Comparison of ENCODE assay signal across 8 cellular contexts in genomic region chr17:44307387-44308186, GRCh38.
A peak's percentile ranks its signal among the peaks of the same experiment; 100 is the strongest.
DNase-seq lines count a peak whose midpoint lies in the region; ATAC-seq and TF ChIP-seq lines count a peak whose summit lies in the region.

No MANE protein-coding gene starts in this region.

- no peak overlapping the region for H3K27ac Mint-ChIP-seq in nephron progenitor cell

- peaks cover 56% of the 10 kb centered on the region for H3K27me3 Mint-ChIP-seq in nephron progenitor cell (ENCODE audit: low read depth, poor library complexity)

- peak overlapping the region; percentile 82 for H3K4me3 Mint-ChIP-seq in nephron progenitor cell

- ATAC-seq in GM18498 (IDR thresholded peaks at IDR 0.05; ENCODE audit: unreplicated experiment) (no peak), GM21515 (IDR thresholded peaks at IDR 0.05; ENCODE audit: unreplicated experiment) (no peak)

- CTCF ChIA-PET in HEK293T (lab: Yijun Ruan, JAX): no interaction called here

- H3K36me3 Mint-ChIP-seq in nephron progenitor cell (ENCODE audit: low read depth): no peaks in the 10 kb centered on the region

- H3K4me1 Mint-ChIP-seq in nephron progenitor cell: peaks cover 15% of the 10 kb centered on the region

- POLR2A ChIA-PET in HEK293T (lab: Yijun Ruan, JAX): interaction anchor here (1.2 kb wide), 1 partner anchor 87 kb away, joined by 3 read pairs; no protein-coding TSS in a partner anchor

- DNase-seq in AG08396 (ENCODE audit: low spot score) (peak; percentile 74), HEK293T (ENCODE audit: extremely low spot score) (peak; percentile 67), SHP77 treated with DMSO at 0.1 percent for 48 hours (lab: John Stamatoyannopoulos, UW) (peak; percentile 23), fibroblast of peridontal ligament (ENCODE audit: extremely low read depth) (peak; percentile 15), nephron progenitor cell (peak; percentile 66), SW 1271 (lab: John Stamatoyannopoulos, UW) (no peak)

- no peak for TF ChIP-seq CTCF in nephron progenitor cell (IDR thresholded peaks at IDR 0.05)

- H3K9me3 Mint-ChIP-seq in nephron progenitor cell: no peaks in the 10 kb centered on the region

TF ChIP-seq in HEK293T, 16 proteins besides CTCF, POLR2A, EP300 and RAD21:
- no peak for TF ChIP-seq BHLHE40 (IDR thresholded peaks at IDR 0.05; ENCODE audit: borderline replicate concordance)
- no peak for TF ChIP-seq ELF4 (IDR thresholded peaks at IDR 0.05)
- no peak for TF ChIP-seq TARDBP (IDR thresholded peaks at IDR 0.05)
- no peak for TF ChIP-seq NFRKB (IDR thresholded peaks at IDR 0.05)
- TF ChIP-seq ARNT (IDR thresholded peaks at IDR 0.05): no peak
- TF ChIP-seq L3MBTL2 (conservative IDR thresholded peaks at IDR 0.05): 0 out of 2 replicates have a peak, but pooled peaks have one; percentile 37
- TF ChIP-seq SP1 (IDR thresholded peaks at IDR 0.05): no peak
- TF ChIP-seq ZNF384 (IDR thresholded peaks at IDR 0.05): no peak
- TF ChIP-seq FOXM1 (IDR thresholded peaks at IDR 0.05; ENCODE audit: borderline replicate concordance): no peak

Comparison
In these comparisons a context has a peak if more than half of its experiments do, and no peak if none do; other contexts are left out.
1. DNase-seq: peak in AG08396 (single experiment), HEK293T (single experiment), SHP77 treated with DMSO at 0.1 percent for 48 hours (single experiment), fibroblast of peridontal ligament (single experiment) and nephron progenitor cell (single experiment); none in SW 1271 (0 of 2).